ENCODE assay signal across 1 cellular context in the genomic region with DNA sequence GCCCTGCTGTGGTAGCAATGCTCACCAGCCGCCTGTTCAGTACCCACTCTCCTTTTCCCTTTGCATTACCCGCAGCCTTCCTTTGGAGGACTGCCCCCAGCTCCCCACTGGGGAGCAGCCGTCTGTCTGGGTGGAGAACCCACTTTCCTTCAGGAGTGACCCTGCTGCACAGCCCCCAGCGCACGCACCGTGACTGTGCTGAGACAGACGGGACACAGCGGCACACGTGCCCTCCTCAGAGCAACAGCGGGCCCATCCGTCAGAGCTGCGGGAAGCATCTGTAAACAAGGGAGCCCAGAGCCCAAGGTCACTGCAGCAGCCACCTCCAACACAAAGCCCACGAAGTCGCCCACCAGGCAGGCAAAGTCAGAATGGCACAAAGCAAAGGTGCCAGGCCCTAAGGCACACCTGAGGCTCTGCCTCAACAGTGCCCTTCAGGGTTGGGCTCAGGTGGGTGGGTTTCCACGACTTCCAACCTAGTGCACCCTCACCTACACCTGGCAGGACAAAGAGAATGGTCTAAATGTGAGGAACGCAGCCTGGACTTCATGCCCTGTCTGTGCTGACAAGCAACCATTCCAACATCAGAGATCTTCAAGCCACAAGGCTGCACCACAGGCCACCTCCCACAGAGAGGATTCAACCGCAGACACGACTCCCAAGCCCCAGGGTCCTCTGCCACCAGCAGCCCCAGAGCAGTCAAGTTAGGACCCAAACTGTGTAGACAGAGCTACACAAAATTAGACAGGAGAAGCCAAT.
A peak's percentile ranks its signal among the peaks of the same experiment; 100 is the strongest.
TF ChIP-seq lines count a peak whose summit lies in the region.

No MANE protein-coding gene starts in this region.

TF ChIP-seq in HepG2, 621 proteins besides CTCF, POLR2A, EP300 and RAD21 (continued from another document and continues in another):
- TF ChIP-seq MXI1 (IDR thresholded peaks at IDR 0.05; ENCODE audit: borderline replicate concordance, low read depth, low read length) (peak; percentile 94; the same call in 2 of the 3 replicates), KLF16 (CRISPR knock-in tag; IDR thresholded peaks at IDR 0.05) (0 out of 4 replicates have a peak, but pooled peaks of 1 of the 2 experiments have one; percentile 23), ZFYVE20 (CRISPR knock-in tag; IDR thresholded peaks at IDR 0.05; ENCODE audit: borderline replicate concordance, low read depth) (no peak), ZBTB2 (CRISPR knock-in tag; IDR thresholded peaks at IDR 0.05; ENCODE audit: low read depth) (no peak), NCOA5 (CRISPR knock-in tag; IDR thresholded peaks at IDR 0.05) (no peak; the same call in 1 of the 2 replicates), ZNF431 (CRISPR knock-in tag; IDR thresholded peaks at IDR 0.05; ENCODE audit: borderline replicate concordance, low read depth) (peak; percentile 62; the same call in 1 of the 2 replicates), PPARG (CRISPR knock-in tag; conservative IDR thresholded peaks at IDR 0.05) (no peak), NFE2 (CRISPR knock-in tag; IDR thresholded peaks at IDR 0.05) (no peak), ZNF7 (CRISPR knock-in tag; IDR thresholded peaks at IDR 0.05) (no peak), ZNF83 (CRISPR knock-in tag; IDR thresholded peaks at IDR 0.05; ENCODE audit: borderline replicate concordance) (peak; percentile 66; the same call in 1 of the 2 replicates), ZFP62 (CRISPR knock-in tag; IDR thresholded peaks at IDR 0.05) (no peak), ZNF737 (CRISPR knock-in tag; IDR thresholded peaks at IDR 0.05; ENCODE audit: borderline replicate concordance) (no peak), ZBTB44 (CRISPR knock-in tag; IDR thresholded peaks at IDR 0.05) (no peak), ZNF10 (CRISPR knock-in tag; IDR thresholded peaks at IDR 0.05; ENCODE audit: borderline replicate concordance, low read depth) (no peak), STAG1 (CRISPR knock-in tag; IDR thresholded peaks at IDR 0.05) (peak; percentile 57), GMEB2 (CRISPR knock-in tag; IDR thresholded peaks at IDR 0.05; ENCODE audit: low read depth) (0 out of 2 replicates have a peak, but pooled peaks have one; percentile 28), KMT2A (CRISPR knock-in tag; IDR thresholded peaks at IDR 0.05) (peak; percentile 74), ZNF790 (CRISPR knock-in tag; IDR thresholded peaks at IDR 0.05; ENCODE audit: borderline replicate concordance) (no peak), ZNF766 (CRISPR knock-in tag; IDR thresholded peaks at IDR 0.05; ENCODE audit: borderline replicate concordance) (0 out of 2 replicates have a peak, but pooled peaks have one; percentile 75), NFKB2 (CRISPR knock-in tag; IDR thresholded peaks at IDR 0.05; ENCODE audit: borderline replicate concordance) (peak; percentile 65; the same call in 1 of the 2 replicates), ZNF33B (CRISPR knock-in tag; IDR thresholded peaks at IDR 0.05) (peak; percentile 61; the same call in 1 of the 2 replicates), ZBTB49 (CRISPR knock-in tag; IDR thresholded peaks at IDR 0.05; ENCODE audit: borderline replicate concordance) (no peak), ZNF768 (CRISPR knock-in tag; IDR thresholded peaks at IDR 0.05) (no peak; the same call in 1 of the 2 replicates), SKI (IDR thresholded peaks at IDR 0.05; ENCODE audit: partially characterized antibody) (peak; percentile 42), HNRNPUL1 (IDR thresholded peaks at IDR 0.05; ENCODE audit: low read depth, low read length) (no peak), SNRNP70 (IDR thresholded peaks at IDR 0.05; ENCODE audit: low read depth, low read length) (no peak), ZNF407 (CRISPR knock-in tag; IDR thresholded peaks at IDR 0.05; ENCODE audit: not compliant biosample characterization) (no peak), HOXA5 (CRISPR knock-in tag; IDR thresholded peaks at IDR 0.05) (peak; percentile 73; the same call in 1 of the 2 replicates), ZMYM3 (CRISPR knock-in tag; IDR thresholded peaks at IDR 0.05) (peak; percentile 83), SNAPC2 (CRISPR knock-in tag; IDR thresholded peaks at IDR 0.05) (no peak), ZNF207 (IDR thresholded peaks at IDR 0.05; ENCODE audit: borderline replicate concordance) (no peak), TBL1XR1 (IDR thresholded peaks at IDR 0.05; ENCODE audit: borderline replicate concordance, low read length, partially characterized antibody) (no peak), ONECUT2 (CRISPR knock-in tag; IDR thresholded peaks at IDR 0.05) (no peak)
- TF ChIP-seq, protein P1, sequence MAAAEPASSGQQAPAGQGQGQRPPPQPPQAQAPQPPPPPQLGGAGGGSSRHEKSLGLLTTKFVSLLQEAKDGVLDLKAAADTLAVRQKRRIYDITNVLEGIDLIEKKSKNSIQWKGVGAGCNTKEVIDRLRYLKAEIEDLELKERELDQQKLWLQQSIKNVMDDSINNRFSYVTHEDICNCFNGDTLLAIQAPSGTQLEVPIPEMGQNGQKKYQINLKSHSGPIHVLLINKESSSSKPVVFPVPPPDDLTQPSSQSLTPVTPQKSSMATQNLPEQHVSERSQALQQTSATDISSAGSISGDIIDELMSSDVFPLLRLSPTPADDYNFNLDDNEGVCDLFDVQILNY (CRISPR knock-in tag; conservative IDR thresholded peaks at IDR 0.05), result 0 out of 2 replicates have a peak, but pooled peaks have one; percentile 34
- TF ChIP-seq, protein P2, sequence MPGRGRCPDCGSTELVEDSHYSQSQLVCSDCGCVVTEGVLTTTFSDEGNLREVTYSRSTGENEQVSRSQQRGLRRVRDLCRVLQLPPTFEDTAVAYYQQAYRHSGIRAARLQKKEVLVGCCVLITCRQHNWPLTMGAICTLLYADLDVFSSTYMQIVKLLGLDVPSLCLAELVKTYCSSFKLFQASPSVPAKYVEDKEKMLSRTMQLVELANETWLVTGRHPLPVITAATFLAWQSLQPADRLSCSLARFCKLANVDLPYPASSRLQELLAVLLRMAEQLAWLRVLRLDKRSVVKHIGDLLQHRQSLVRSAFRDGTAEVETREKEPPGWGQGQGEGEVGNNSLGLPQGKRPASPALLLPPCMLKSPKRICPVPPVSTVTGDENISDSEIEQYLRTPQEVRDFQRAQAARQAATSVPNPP (CRISPR knock-in tag; IDR thresholded peaks at IDR 0.05), result no peak
- TF ChIP-seq, protein P3, sequence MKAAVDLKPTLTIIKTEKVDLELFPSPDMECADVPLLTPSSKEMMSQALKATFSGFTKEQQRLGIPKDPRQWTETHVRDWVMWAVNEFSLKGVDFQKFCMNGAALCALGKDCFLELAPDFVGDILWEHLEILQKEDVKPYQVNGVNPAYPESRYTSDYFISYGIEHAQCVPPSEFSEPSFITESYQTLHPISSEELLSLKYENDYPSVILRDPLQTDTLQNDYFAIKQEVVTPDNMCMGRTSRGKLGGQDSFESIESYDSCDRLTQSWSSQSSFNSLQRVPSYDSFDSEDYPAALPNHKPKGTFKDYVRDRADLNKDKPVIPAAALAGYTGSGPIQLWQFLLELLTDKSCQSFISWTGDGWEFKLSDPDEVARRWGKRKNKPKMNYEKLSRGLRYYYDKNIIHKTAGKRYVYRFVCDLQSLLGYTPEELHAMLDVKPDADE (CRISPR knock-in tag; IDR thresholded peaks at IDR 0.05), result no peak
